Comparison of ENCODE assay signal across 12 cellular contexts in the genomic region with DNA sequence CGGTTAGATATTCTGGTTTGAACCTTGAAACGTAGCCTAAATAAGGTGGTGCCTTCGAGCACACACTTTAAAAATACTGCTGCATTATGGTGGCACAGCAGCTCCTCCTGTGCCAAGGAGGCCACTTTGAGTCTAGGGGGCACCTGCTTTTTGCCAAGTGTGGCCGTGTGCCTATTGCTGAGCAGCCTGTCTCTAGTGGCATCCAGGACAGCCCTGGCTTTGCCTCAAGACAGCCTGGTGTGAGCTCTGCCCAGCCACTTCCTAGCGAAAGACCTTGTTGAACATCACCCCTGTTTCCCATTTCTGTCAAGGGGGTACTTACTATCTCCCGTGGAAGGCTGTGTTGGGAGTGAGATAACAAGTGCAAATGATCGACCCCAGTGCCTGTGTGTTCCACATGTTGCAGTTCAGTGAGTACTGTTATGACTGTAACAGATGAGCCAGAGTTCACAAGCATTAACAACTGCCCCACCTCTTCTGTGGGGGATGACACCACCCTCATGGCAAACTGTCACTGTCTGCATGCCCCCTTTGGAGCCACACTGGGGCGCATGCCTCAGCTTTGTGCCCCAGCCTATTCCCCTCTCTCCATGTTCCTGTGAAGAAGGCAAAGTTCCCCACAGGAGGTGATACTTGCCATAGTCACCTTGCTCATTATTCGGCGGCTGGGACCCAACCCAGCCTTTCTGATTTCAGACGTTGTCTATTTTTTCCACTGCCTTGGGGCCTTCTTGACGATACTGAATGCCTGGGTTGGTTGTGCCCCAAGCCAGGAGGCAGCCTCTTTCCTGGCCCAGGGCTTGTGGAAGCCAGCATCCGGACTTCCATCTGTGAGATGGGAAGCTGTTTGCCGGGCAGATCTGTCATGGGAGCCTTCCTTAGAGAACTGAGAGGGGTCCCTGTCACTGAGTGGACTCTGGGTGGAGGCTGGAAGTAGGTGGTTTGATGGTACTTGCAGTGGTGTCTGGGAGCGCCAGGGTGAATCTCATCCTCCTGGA. TPM values are rescaled to one million over a fixed set of nuclear protein-coding genes. Genes with fewer than 3 reads are reported as not detected.
DNase-seq lines count a peak whose midpoint lies in the region; ATAC-seq, FAIRE-seq and TF ChIP-seq lines count a peak whose summit lies in the region.
"Had no signal": no experiment of that assay in that cellular context is flagged by ENCODE, and none has a peak within 500 bp of the region (broad histone marks: within the 10 kb centered on the region; RNA-seq: fewer than 3 reads in every experiment).

No MANE protein-coding gene starts in this region.

- H3K4me3 Mint-ChIP-seq in activated CD4-positive, alpha-beta T cell treated with anti-CD3 and anti-CD28 coated beads, Interleukin-2, amount 10 ng/mL, durations not matched to agents 24 days and 14 days = no peak overlapping the region
- H3K4me3 Mint-ChIP-seq in glutamatergic neuron (ENCODE audit: unreplicated experiment) = peak overlapping the region; percentile 60
- peak overlapping the region; percentile 42 to 66 for H3K4me3 Mint-ChIP-seq in stimulated activated naive CD8-positive, alpha-beta T cell treated with anti-CD3 and anti-CD28 coated beads, Interleukin-15, amount 100 ng/mL, for 72 hours

- H3K27ac ChIP-seq in HepG2 (ENCODE audit: extremely low read length, insufficient read depth, low read length) = no peak overlapping the region
- H3K27ac ChIP-seq in right lobe of liver = no peak overlapping the region
- H3K27ac ChIP-seq: SJSA1 had no signal

- DNase-seq in HepG2 (ENCODE audit: low spot score) = no peak
- DNase-seq in right lobe of liver = no peak
- peak; percentile 62 for DNase-seq in activated CD4-positive, alpha-beta T cell treated with anti-CD3 and anti-CD28 coated beads, Interleukin-2, amount 10 ng/mL, durations not matched to agents 24 days and 14 days
- no peak for DNase-seq in glutamatergic neuron
- peak; percentile 37 to 64 for DNase-seq in stimulated activated naive CD8-positive, alpha-beta T cell treated with anti-CD3 and anti-CD28 coated beads, Interleukin-15, amount 100 ng/mL, for 72 hours
- DNase-seq in DMS 273 (lab: John Stamatoyannopoulos, UW; ENCODE audit: unreplicated experiment) = no peak
- no peak for DNase-seq in NK-92 (lab: John Stamatoyannopoulos, UW; ENCODE audit: unreplicated experiment)
- DNase-seq: adrenal gland, BE2C, NCI-H146 had no signal

- 92% methylated on average over 11 of the region's 15 CpGs for WGBS in HepG2 (ENCODE audit: low lambda C conversion rate)
- 58% methylated on average over 7 of the region's 15 CpGs for WGBS in right lobe of liver (ENCODE audit: insufficient coverage, low coverage, low lambda C conversion rate, missing lambda C conversion rate)

- no peak for TF ChIP-seq RAD21 in HepG2 (CRISPR knock-in tag; IDR thresholded peaks at IDR 0.05)

- intact Hi-C loops in HepG2 (cut with micrococcal nuclease; ENCODE audit: unreplicated experiment) = no loop called here
- intact Hi-C loops in right lobe of liver (cut with DNase I) = no loop called here
- intact Hi-C loops in activated CD4-positive, alpha-beta T cell treated with anti-CD3 and anti-CD28 coated beads, Interleukin-2, amount 10 ng/mL, durations not matched to agents 24 days and 14 days (cut with micrococcal nuclease) = loop anchor here (2.0 kb wide), 2 partner anchors 36 to 78 kb away; no protein-coding TSS in a partner anchor

- H3K27me3 Mint-ChIP-seq in activated CD4-positive, alpha-beta T cell treated with anti-CD3 and anti-CD28 coated beads, Interleukin-2, amount 10 ng/mL, durations not matched to agents 24 days and 14 days = no peaks in the 10 kb centered on the region
- H3K27me3 Mint-ChIP-seq in glutamatergic neuron (ENCODE audit: unreplicated experiment) = peaks cover 1% of the 10 kb centered on the region
- H3K27me3 Mint-ChIP-seq in stimulated activated naive CD8-positive, alpha-beta T cell treated with anti-CD3 and anti-CD28 coated beads, Interleukin-15, amount 100 ng/mL, for 72 hours = no peaks in the 10 kb centered on the region

- H3K9me3 Mint-ChIP-seq in activated CD4-positive, alpha-beta T cell treated with anti-CD3 and anti-CD28 coated beads, Interleukin-2, amount 10 ng/mL, durations not matched to agents 24 days and 14 days = no peaks in the 10 kb centered on the region
- H3K9me3 Mint-ChIP-seq in glutamatergic neuron (ENCODE audit: unreplicated experiment) = peaks cover 16% of the 10 kb centered on the region
- no peaks in the 10 kb centered on the region for H3K9me3 Mint-ChIP-seq in stimulated activated naive CD8-positive, alpha-beta T cell treated with anti-CD3 and anti-CD28 coated beads, Interleukin-15, amount 100 ng/mL, for 72 hours

- ATAC-seq in HepG2 (peak; percentile 19; the same call in 1 of the 3 replicates), right lobe of liver (no peak), HG02970 (IDR thresholded peaks at IDR 0.05; ENCODE audit: low FRiP score, unreplicated experiment) (no peak)
- peak; percentile 84 for ATAC-seq in stimulated activated naive CD8-positive, alpha-beta T cell treated with anti-CD3 and anti-CD28 coated beads, Interleukin-15, amount 100 ng/mL, for 72 hours

- H3K4me3 ChIP-seq in HepG2 (replicated peaks in 1 of 3; ENCODE audit: insufficient read depth in 1 of 3, low read depth in 2 of 3, low read length in 3 of 3) (no peak overlapping the region), right lobe of liver (no peak overlapping the region)
- H3K4me3 ChIP-seq: adrenal gland, SJSA1 had no signal

- no peaks in the 10 kb centered on the region for H3K9me3 ChIP-seq in HepG2 (ENCODE audit: low read length)
- H3K9me3 ChIP-seq in right lobe of liver = no peaks in the 10 kb centered on the region
- H3K9me3 ChIP-seq: adrenal gland, BE2C, SJSA1 had no signal

- TF ChIP-seq POLR2A in HepG2 (IDR thresholded peaks at IDR 0.05; ENCODE audit: insufficient read depth in 1 of 2, low read depth in 2 of 2, low read length in 2 of 2) (no peak), right lobe of liver (IDR thresholded peaks at IDR 0.05) (no peak)

- TF ChIP-seq CTCF in HepG2 (CRISPR knock-in tag; IDR thresholded peaks at IDR 0.05) (no peak), right lobe of liver (IDR thresholded peaks at IDR 0.05) (no peak), glutamatergic neuron (IDR thresholded peaks at IDR 0.05; ENCODE audit: partially characterized antibody, unreplicated experiment) (no peak)

- POLR2A ChIA-PET in HepG2 (lab: Yijun Ruan, JAX) = no interaction called here

- BruUV-seq in HepG2 (replicated peaks; lab: Mats Ljungman, UMichigan) = no TSS peak

- H3K36me3 ChIP-seq in HepG2 (replicated peaks in 1 of 2; ENCODE audit: control insufficient read depth in 1 of 2, insufficient read depth in 2 of 2, low read length in 2 of 2) (0 out of 5 replicates have a peak, but pooled peaks cover 1 to 7% of the 10 kb centered on the region in 2 experiments), right lobe of liver (no peaks in the 10 kb centered on the region)
- H3K36me3 ChIP-seq: adrenal gland, BE2C had no signal

- peak overlapping the region; percentile 68 for H3K27ac Mint-ChIP-seq in activated CD4-positive, alpha-beta T cell treated with anti-CD3 and anti-CD28 coated beads, Interleukin-2, amount 10 ng/mL, durations not matched to agents 24 days and 14 days
- H3K27ac Mint-ChIP-seq in glutamatergic neuron (ENCODE audit: unreplicated experiment) = peak overlapping the region; percentile 33
- peak overlapping the region; percentile 48 to 91 for H3K27ac Mint-ChIP-seq in stimulated activated naive CD8-positive, alpha-beta T cell treated with anti-CD3 and anti-CD28 coated beads, Interleukin-15, amount 100 ng/mL, for 72 hours

- peaks cover 87% of the 10 kb centered on the region for H3K79me2 ChIP-seq in HepG2 (ENCODE audit: insufficient read depth, low read length)

- CTCF ChIA-PET in HepG2 (lab: Yijun Ruan, JAX; ENCODE audit: low intra/inter-chr PET ratio, low total read pairs) = no interaction called here

- FAIRE-seq in HepG2 (lab: Jason Lieb, UNC) = no peak

- H3K4me1 ChIP-seq in HepG2 (ENCODE audit: insufficient read depth, low read length) (peaks cover 48% of the 10 kb centered on the region), right lobe of liver (peaks cover 0 to 19% (median 5%) of the 10 kb centered on the region in 4 donors)
- H3K4me1 ChIP-seq: BE2C had no signal

- TF ChIP-seq EP300 in HepG2 (IDR thresholded peaks at IDR 0.05; ENCODE audit: low read depth in 2 of 2, low read length in 2 of 2) = no peak
- no peak for TF ChIP-seq EP300 in HepG2 (CRISPR knock-in tag; IDR thresholded peaks at IDR 0.05; ENCODE audit: borderline replicate concordance)

- in situ Hi-C loops in HepG2 (cut with HindIII; ENCODE audit: extremely low pct_ligation_motif_present, low pct_unique_long_range_greater_than_20kb) = no loop called here

- H3K9ac ChIP-seq in HepG2 (ENCODE audit: insufficient read depth, low read depth, low read length) = no peak overlapping the region

- no peak overlapping the region for H2AFZ ChIP-seq in HepG2 (ENCODE audit: low read length)

- peaks cover 49% of the 10 kb centered on the region for H4K20me1 ChIP-seq in HepG2 (ENCODE audit: insufficient read depth, low read length)

- H3K4me2 ChIP-seq in HepG2 (ENCODE audit: low read depth, low read length) = no peak overlapping the region

- peaks cover 28% of the 10 kb centered on the region for H3K36me3 Mint-ChIP-seq in activated CD4-positive, alpha-beta T cell treated with anti-CD3 and anti-CD28 coated beads, Interleukin-2, amount 10 ng/mL, durations not matched to agents 24 days and 14 days (ENCODE audit: low read depth)
- no peaks in the 10 kb centered on the region for H3K36me3 Mint-ChIP-seq in glutamatergic neuron (ENCODE audit: unreplicated experiment)

- no peaks in the 10 kb centered on the region; a peak in 1 of 5 replicates for H3K27me3 ChIP-seq in HepG2 (ENCODE audit: control insufficient read depth in 1 of 2, insufficient read depth in 2 of 2, low read length in 2 of 2)
- no peaks in the 10 kb centered on the region for H3K27me3 ChIP-seq in right lobe of liver
- H3K27me3 ChIP-seq: adrenal gland, BE2C, SJSA1 had no signal

- peaks cover 58% of the 10 kb centered on the region for H3K4me1 Mint-ChIP-seq in activated CD4-positive, alpha-beta T cell treated with anti-CD3 and anti-CD28 coated beads, Interleukin-2, amount 10 ng/mL, durations not matched to agents 24 days and 14 days
- H3K4me1 Mint-ChIP-seq in glutamatergic neuron (ENCODE audit: low read depth, unreplicated experiment) = peaks cover 39% of the 10 kb centered on the region
- H3K4me1 Mint-ChIP-seq in stimulated activated naive CD8-positive, alpha-beta T cell treated with anti-CD3 and anti-CD28 coated beads, Interleukin-15, amount 100 ng/mL, for 72 hours = peaks cover 81% of the 10 kb centered on the region

RNA-seq across cellular contexts. Expression of a gene that starts 5.4 kb away (rescaled TPM):
- total RNA-seq in HepG2 (2016; rRNA removed; fragmentation: Illumina TruSeq; extraction: Trizol) (25.1 and 28.6 TPM in 2 replicates), right lobe of liver (10 to 100 TPM; 23.9 to 59.6 (median 39.2) TPM), glutamatergic neuron (ENCODE audit: unreplicated experiment) (203 TPM)
- total RNA-seq in HepG2 (2016; cell fraction: cytosol; rRNA removed; fragmentation: Illumina TruSeq; extraction: Trizol; ENCODE audit: low read depth) = 10.8 and 13.3 TPM in 2 replicates
- total RNA-seq in HepG2 (2016; cell fraction: insoluble cytoplasmic fraction; rRNA removed; fragmentation: Illumina TruSeq; extraction: Trizol) = 24.5 and 30.0 TPM in 2 replicates
- total RNA-seq in HepG2 (2016; cell fraction: membrane; rRNA removed; fragmentation: Illumina TruSeq; extraction: Trizol) = 43.4 and 51.5 TPM in 2 replicates
- 19.5 and 24.3 TPM in 2 replicates for total RNA-seq in HepG2 (2016; cell fraction: nucleus; rRNA removed; fragmentation: Illumina TruSeq; extraction: Trizol)
- polyA plus RNA-seq in HepG2 (2011; rRNA removed) = 15.1 and 16.8 TPM in 2 replicates
- polyA plus RNA-seq in HepG2 (2011; cell fraction: cytosol; rRNA removed) = 10.5 and 13.4 TPM in 2 replicates
- polyA plus RNA-seq in HepG2 (2011; cell fraction: nucleus; rRNA removed) = 17.3 and 19.1 TPM in 2 replicates
- polyA plus RNA-seq in HepG2 (2012) = 19.3 and 26.1 TPM in 2 replicates
- polyA plus RNA-seq in HepG2 (2016; cell fraction: cytosol; fragmentation: Illumina TruSeq; extraction: Trizol; ENCODE audit: low read depth) = 13.2 and 13.4 TPM in 2 replicates
- 38.8 and 59.1 TPM in 2 replicates for polyA plus RNA-seq in HepG2 (2016; cell fraction: insoluble cytoplasmic fraction; fragmentation: Illumina TruSeq; extraction: Trizol; ENCODE audit: low read depth)
- polyA plus RNA-seq in HepG2 (2016; cell fraction: membrane; fragmentation: Illumina TruSeq; extraction: Trizol; ENCODE audit: low read depth) = 38.7 and 46.4 TPM in 2 replicates
- 43.6 and 47.2 TPM in 2 replicates for polyA plus RNA-seq in HepG2 (2016; cell fraction: nucleus; fragmentation: Illumina TruSeq; extraction: Trizol; ENCODE audit: insufficient read depth, low read depth)
- 16.0 and 18.2 TPM in 2 replicates for polyA minus RNA-seq in HepG2 (2011; rRNA and poly(A)+ RNA removed; ENCODE audit: low replicate concordance)
- 24.2 and 24.4 TPM in 2 replicates for polyA minus RNA-seq in HepG2 (2011; cell fraction: cytosol; rRNA and poly(A)+ RNA removed)
- polyA minus RNA-seq in HepG2 (2011; cell fraction: nucleus; rRNA and poly(A)+ RNA removed) = 11.5 and 14.5 TPM in 2 replicates
- 134 and 135 TPM in 2 replicates for total RNA-seq in activated CD4-positive, alpha-beta T cell treated with anti-CD3 and anti-CD28 coated beads, Interleukin-2, amount 10 ng/mL, durations not matched to agents 24 days and 14 days

Comparison
In these comparisons a context has a peak if more than half of its experiments do, and no peak if none do; other contexts are left out.
1. ATAC-seq: peak in HepG2 (single experiment) and stimulated activated naive CD8-positive, alpha-beta T cell treated with anti-CD3 and anti-CD28 coated beads, Interleukin-15, amount 100 ng/mL, for 72 hours (single experiment); none in right lobe of liver (0 of 4) and HG02970 (single experiment).
2. DNase-seq: peak in activated CD4-positive, alpha-beta T cell treated with anti-CD3 and anti-CD28 coated beads, Interleukin-2, amount 10 ng/mL, durations not matched to agents 24 days and 14 days (single experiment) and stimulated activated naive CD8-positive, alpha-beta T cell treated with anti-CD3 and anti-CD28 coated beads, Interleukin-15, amount 100 ng/mL, for 72 hours (2 of 2); none in HepG2 (single experiment), right lobe of liver (0 of 3), glutamatergic neuron (single experiment), DMS 273 (single experiment) and NK-92 (single experiment).
3. Peak in every context shown above with its lines, with median percentiles within 50 percentile points of each other: H3K27ac Mint-ChIP-seq.